ENCODE assay signal across 8 cellular contexts in genomic region chr10:72625608-72626443, GRCh38. TPM values are rescaled to one million over a fixed set of nuclear protein-coding genes. Genes with fewer than 3 reads are reported as not detected.
DNase-seq lines count a peak whose midpoint lies in the region; ATAC-seq and TF ChIP-seq lines count a peak whose summit lies in the region.

MICU1 (minus strand) TSS chr10:72626079; CDS start chr10:72566793, 59,286 bp downstream.

- H3K9me3 Mint-ChIP-seq in GM23338, result no peaks in the 10 kb centered on the region
- H3K9me3 Mint-ChIP-seq in activated T-helper 17 cell treated with anti-CD3 and anti-CD28 coated beads, Interleukin-2, amount 50 U/mL, for 72 hours, result no peaks in the 10 kb centered on the region
- no peaks in the 10 kb centered on the region for H3K9me3 Mint-ChIP-seq in naive thymus-derived CD8-positive, alpha-beta T cell

- H2AFZ ChIP-seq in GM23338 (peak within 1 kb of the TSS; percentile 74), fibroblast of lung (ENCODE audit: low read length) (peak within 1 kb of the TSS; percentile 99)

- H3K4me1 Mint-ChIP-seq in GM23338, result peaks cover 2% of the 10 kb centered on the region; the same call in 2 of the 3 replicates
- H3K4me1 Mint-ChIP-seq in activated T-helper 17 cell treated with anti-CD3 and anti-CD28 coated beads, Interleukin-2, amount 50 U/mL, for 72 hours, result peaks cover 8% of the 10 kb centered on the region
- H3K4me1 Mint-ChIP-seq in naive thymus-derived CD8-positive, alpha-beta T cell, result peaks cover 5 to 22% (median 14%) of the 10 kb centered on the region in 4 donors

- peak; percentile 97 for ATAC-seq in GM23338
- peak; percentile 98 for ATAC-seq in activated T-helper 17 cell treated with anti-CD3 and anti-CD28 coated beads, Interleukin-2, amount 50 U/mL, for 72 hours (replicated peaks)
- peak; percentile 99 for ATAC-seq in naive thymus-derived CD8-positive, alpha-beta T cell

- peaks cover 5% of the 10 kb centered on the region for H3K27me3 Mint-ChIP-seq in GM23338 (ENCODE audit: insufficient read depth, low read depth, poor library complexity)
- H3K27me3 Mint-ChIP-seq in activated T-helper 17 cell treated with anti-CD3 and anti-CD28 coated beads, Interleukin-2, amount 50 U/mL, for 72 hours, result no peaks in the 10 kb centered on the region
- no peaks in the 10 kb centered on the region for H3K27me3 Mint-ChIP-seq in naive thymus-derived CD8-positive, alpha-beta T cell

- H3K36me3 ChIP-seq in DOHH2 (ENCODE audit: control insufficient read depth, low read length), result no peaks in the 10 kb centered on the region
- no peaks in the 10 kb centered on the region for H3K36me3 ChIP-seq in GM23338 (ENCODE audit: insufficient read depth)
- H3K36me3 ChIP-seq in fibroblast of lung (ENCODE audit: control insufficient read depth, insufficient read depth, low read length), result no peaks in the 10 kb centered on the region

- H3K9me2 ChIP-seq in DOHH2 (replicated peaks; ENCODE audit: control insufficient read depth, low read length) (no peaks in the 10 kb centered on the region), GM23338 (ENCODE audit: insufficient read depth) (no peaks in the 10 kb centered on the region)

- no peaks in the 10 kb centered on the region for H3K9me3 ChIP-seq in DOHH2 (ENCODE audit: control insufficient read depth, insufficient read depth, low read length)
- no peaks in the 10 kb centered on the region for H3K9me3 ChIP-seq in fibroblast of lung (ENCODE audit: control insufficient read depth, insufficient read depth, low read depth, low read length)

- peak within 1 kb of the TSS; percentile 80 for H3K4me3 ChIP-seq in DOHH2 (ENCODE audit: low read length)
- H3K4me3 ChIP-seq in GM23338, result peak within 1 kb of the TSS; percentile 78
- H3K4me3 ChIP-seq in LNCaP clone FGC (ENCODE audit: low read depth, low read length), result peak within 1 kb of the TSS; percentile 99
- peak within 1 kb of the TSS; percentile 88 to 99 (median 98) for H3K4me3 ChIP-seq in fibroblast of lung (replicated peaks in 1 of 4; ENCODE audit: control extremely low read depth in 1 of 4, insufficient read depth in 1 of 4, low read depth in 3 of 4, low read length in 4 of 4)

- peak within 1 kb of the TSS; percentile 76 for H3K4me2 ChIP-seq in DOHH2 (ENCODE audit: low read length)
- peak within 1 kb of the TSS; percentile 83 for H3K4me2 ChIP-seq in GM23338
- H3K4me2 ChIP-seq in fibroblast of lung (ENCODE audit: extremely low read depth, insufficient read depth, low read length), result peak within 1 kb of the TSS; percentile 83

- no peaks in the 10 kb centered on the region; the same call in 2 of the 3 replicates for H3K36me3 Mint-ChIP-seq in GM23338 (ENCODE audit: low read depth)
- H3K36me3 Mint-ChIP-seq in activated T-helper 17 cell treated with anti-CD3 and anti-CD28 coated beads, Interleukin-2, amount 50 U/mL, for 72 hours (ENCODE audit: low read depth), result peaks cover 6% of the 10 kb centered on the region
- H3K36me3 Mint-ChIP-seq in naive thymus-derived CD8-positive, alpha-beta T cell, result peaks cover 0 to 4% (median 0%) of the 10 kb centered on the region in 3 donors

- H3K27ac Mint-ChIP-seq in GM23338, result peak within 1 kb of the TSS; percentile 85
- peak within 1 kb of the TSS; percentile 99 for H3K27ac Mint-ChIP-seq in activated T-helper 17 cell treated with anti-CD3 and anti-CD28 coated beads, Interleukin-2, amount 50 U/mL, for 72 hours
- peak within 1 kb of the TSS; percentile 90 to 98 (median 95) for H3K27ac Mint-ChIP-seq in naive thymus-derived CD8-positive, alpha-beta T cell

- H3K4me3 Mint-ChIP-seq in GM23338, result peak within 1 kb of the TSS; percentile 97
- H3K4me3 Mint-ChIP-seq in activated T-helper 17 cell treated with anti-CD3 and anti-CD28 coated beads, Interleukin-2, amount 50 U/mL, for 72 hours, result peak within 1 kb of the TSS; percentile 99
- peak within 1 kb of the TSS; percentile 90 to 100 (median 98) for H3K4me3 Mint-ChIP-seq in naive thymus-derived CD8-positive, alpha-beta T cell

- H4K20me1 ChIP-seq in DOHH2 (ENCODE audit: control insufficient read depth, insufficient read depth, low read depth, low read length), result no peaks in the 10 kb centered on the region
- no peaks in the 10 kb centered on the region for H4K20me1 ChIP-seq in GM23338 (replicated peaks; ENCODE audit: insufficient read depth)
- H4K20me1 ChIP-seq in fibroblast of lung (ENCODE audit: control insufficient read depth, extremely low read depth, insufficient read depth, low read length), result no peaks in the 10 kb centered on the region

- POLR2A ChIA-PET in RWPE1 (lab: Yijun Ruan, JAX; ENCODE audit: low non-redundant PET), result interaction anchor here (0.5 to 0.7 kb wide), 2 partner anchors 12 to 66 kb away, joined by 3 to 4 read pairs; partner anchors contain the start of gene MCU
- POLR2A ChIA-PET in naive thymus-derived CD8-positive, alpha-beta T cell (lab: Charles Lee), result interaction anchor here (0.6 to 2.3 kb wide), 2 partner anchors 13 to 66 kb away, joined by 3 to 7 read pairs; partner anchors contain the start of gene MCU

- H3K4me1 ChIP-seq in DOHH2 (ENCODE audit: control insufficient read depth, low read length) (peaks cover 15% of the 10 kb centered on the region), GM23338 (ENCODE audit: insufficient read depth) (peaks cover 10% of the 10 kb centered on the region; the same call in 1 of the 2 replicates), fibroblast of lung (ENCODE audit: control insufficient read depth, extremely low read depth, insufficient read depth, low read length) (peaks cover 2% of the 10 kb centered on the region)

- TF ChIP-seq CTCF in DOHH2 (IDR thresholded peaks at IDR 0.05; ENCODE audit: low read depth, low read length, poor library complexity, severe bottlenecking) (no peak), GM23338 (conservative IDR thresholded peaks at IDR 0.05; ENCODE audit: low read depth in 2 of 2) (no peak), LNCaP clone FGC (IDR thresholded peaks at IDR 0.05; ENCODE audit: control insufficient read depth, extremely low read depth, insufficient read depth) (no peak), RWPE1 (conservative IDR thresholded peaks at IDR 0.05; ENCODE audit: low read depth) (no peak), fibroblast of lung (conservative IDR thresholded peaks at IDR 0.05 in 1 of 2, IDR thresholded peaks at IDR 0.05 in 1 of 2; ENCODE audit: low read depth in 1 of 2, low read length in 2 of 2) (no peak)

- peak within 1 kb of the TSS; percentile 85 for H3K9ac ChIP-seq in fibroblast of lung (ENCODE audit: insufficient read depth, low read length)

- H3K27me3 ChIP-seq in DOHH2 (ENCODE audit: control insufficient read depth, low read length), result no peaks in the 10 kb centered on the region
- no peaks in the 10 kb centered on the region for H3K27me3 ChIP-seq in GM23338 (ENCODE audit: insufficient read depth)
- no peaks in the 10 kb centered on the region for H3K27me3 ChIP-seq in fibroblast of lung (ENCODE audit: control insufficient read depth, insufficient read depth, low read length)

- H3K27ac ChIP-seq in DOHH2 (ENCODE audit: low read depth, low read length), result peak within 1 kb of the TSS; percentile 41
- peak within 1 kb of the TSS; percentile 73 for H3K27ac ChIP-seq in GM23338 (ENCODE audit: low read depth)
- peak within 1 kb of the TSS; percentile 80 for H3K27ac ChIP-seq in RWPE1
- H3K27ac ChIP-seq in fibroblast of lung (ENCODE audit: insufficient read depth, low read length), result peak within 1 kb of the TSS; percentile 94

- peaks cover 27% of the 10 kb centered on the region for H3K79me2 ChIP-seq in DOHH2 (ENCODE audit: control insufficient read depth, low read length)
- H3K79me2 ChIP-seq in GM23338 (replicated peaks; ENCODE audit: insufficient read depth), result peaks cover 41% of the 10 kb centered on the region
- H3K79me2 ChIP-seq in fibroblast of lung (ENCODE audit: control insufficient read depth, insufficient read depth, low read length), result peaks cover 26% of the 10 kb centered on the region

- DNase-seq in GM23338 (ENCODE audit: low spot score), result peak; percentile 98
- peak; percentile 79 for DNase-seq in LNCaP clone FGC (ENCODE audit: low read depth)
- peak; percentile 99 for DNase-seq in RWPE1 (ENCODE audit: low spot score)
- DNase-seq in fibroblast of lung (ENCODE audit: low read depth in 2 of 2), result peak; percentile 90 to 92
- DNase-seq in naive thymus-derived CD8-positive, alpha-beta T cell, result peak; percentile 86 to 96 (median 90)
- DNase-seq in stimulated activated naive CD4-positive, alpha-beta T cell (lab: John Stamatoyannopoulos, UW), result peak; percentile 80 to 93 (median 86)

- H3F3A ChIP-seq in DOHH2 (ENCODE audit: control insufficient read depth, insufficient read depth), result no peaks in the 10 kb centered on the region
- no peaks in the 10 kb centered on the region for H3F3A ChIP-seq in GM23338 (replicated peaks; ENCODE audit: low read depth)

- CTCF ChIA-PET in RWPE1 (lab: Yijun Ruan, JAX), result interaction anchor here (0.7 to 1.0 kb wide), 4 partner anchors 13 to 1183 kb away, joined by 3 read pairs; no protein-coding TSS in a partner anchor

TF ChIP-seq in GM23338, 12 proteins besides CTCF, POLR2A, EP300 and RAD21 (continues in another document):
- TF ChIP-seq ETS1 (IDR thresholded peaks at IDR 0.05) (peak; percentile 25; the same call in 1 of the 2 replicates), ZNF331 (CRISPR knock-in tag; IDR thresholded peaks at IDR 0.05; ENCODE audit: low read depth) (no peak), CREB1 (CRISPR knock-in tag; IDR thresholded peaks at IDR 0.05; ENCODE audit: low read depth) (peak; percentile 31; the same call in 1 of the 2 replicates), JUNB (IDR thresholded peaks at IDR 0.05; ENCODE audit: unreplicated experiment) (no peak), EZH2 (IDR thresholded peaks at IDR 0.05; ENCODE audit: low read depth, unreplicated experiment) (no peak), EZH2phosphoT487 (IDR thresholded peaks at IDR 0.05; ENCODE audit: unreplicated experiment) (no peak), NANOG (IDR thresholded peaks at IDR 0.05; ENCODE audit: borderline replicate concordance) (no peak)

RNA-seq across cellular contexts. Expression of gene MICU1, which starts in this region (rescaled TPM):
- 27.5 and 41.6 TPM in 2 replicates for total RNA-seq in GM23338 (2014; rRNA removed; shearing (Covaris generic))
- polyA plus RNA-seq in GM23338 (2016; fragmentation: Nextera tagmentation; extraction: Ambion mirVana), result 52.3 and 55.7 TPM in 2 replicates
- total RNA-seq in activated T-helper 17 cell treated with anti-CD3 and anti-CD28 coated beads, Interleukin-2, amount 50 U/mL, for 72 hours, result 10 to 100 TPM; 31.4 to 36.6 TPM
- total RNA-seq in fibroblast of lung, result 52.1 and 83.2 TPM in 2 replicates
- polyA plus RNA-seq in fibroblast of lung, result 83.3 and 86.5 TPM in 2 replicates
- 67.0 and 67.7 TPM in 2 replicates for polyA plus RNA-seq in fibroblast of lung (2012)
- polyA minus RNA-seq in fibroblast of lung (ENCODE audit: low replicate concordance), result 50.3 and 52.3 TPM in 2 replicates
- 10 to 100 TPM; 25.9 to 26.4 TPM for total RNA-seq in naive thymus-derived CD8-positive, alpha-beta T cell
- polyA plus RNA-seq in naive thymus-derived CD8-positive, alpha-beta T cell, result 10 to 100 TPM; 20.7 to 24.1 (median 21.4) TPM

Comparison
In these comparisons a context has a peak if more than half of its experiments do, and no peak if none do; other contexts are left out.
1. Peak in every context shown above with its lines: DNase-seq, ATAC-seq, H3K4me3 ChIP-seq and H3K27ac ChIP-seq.
2. H3K27ac ChIP-seq: peak in every context shown above with its lines; median percentile 94 in fibroblast of lung; 80 in RWPE1; 73 in GM23338; 41 in DOHH2.